1 cellular context compared by ENCODE assay signal in the genomic region with DNA sequence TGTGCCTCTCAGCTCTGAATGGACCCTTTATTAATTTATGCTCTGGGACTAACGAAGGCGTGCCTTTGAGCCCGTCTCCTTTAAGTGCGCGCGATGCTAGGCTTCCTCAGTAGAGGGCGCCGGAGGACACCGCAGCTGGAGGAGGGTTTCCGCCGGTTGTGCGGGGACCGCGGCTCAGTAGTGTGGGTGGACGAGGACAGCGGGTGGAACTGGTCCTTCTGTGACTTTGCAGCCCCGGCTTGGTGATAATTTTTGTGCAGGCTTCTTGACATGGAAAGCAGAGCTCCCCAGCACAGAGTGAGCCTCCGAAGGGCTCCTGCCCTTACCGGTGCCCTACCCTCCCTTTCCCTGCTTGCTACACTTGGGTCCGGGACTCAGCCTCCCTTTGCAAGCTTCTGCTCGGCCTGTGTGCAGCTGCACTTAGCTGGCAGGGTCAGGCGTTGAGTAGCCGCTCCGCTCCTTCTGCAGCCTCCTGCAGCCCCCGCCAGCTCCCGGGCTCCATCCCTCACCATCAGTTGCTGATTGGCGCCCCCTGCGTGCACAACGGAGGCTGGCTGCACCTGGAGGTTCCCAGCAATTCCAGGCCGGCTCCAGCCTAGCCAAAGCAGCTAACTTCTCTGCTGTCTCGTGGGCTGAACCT.
TF ChIP-seq lines count a peak whose summit lies in the region.

No MANE protein-coding gene starts in this region.

TF ChIP-seq in HEK293, 187 proteins besides CTCF, POLR2A, EP300 and RAD21 (continued from another document):
- TF ChIP-seq, protein P1, sequence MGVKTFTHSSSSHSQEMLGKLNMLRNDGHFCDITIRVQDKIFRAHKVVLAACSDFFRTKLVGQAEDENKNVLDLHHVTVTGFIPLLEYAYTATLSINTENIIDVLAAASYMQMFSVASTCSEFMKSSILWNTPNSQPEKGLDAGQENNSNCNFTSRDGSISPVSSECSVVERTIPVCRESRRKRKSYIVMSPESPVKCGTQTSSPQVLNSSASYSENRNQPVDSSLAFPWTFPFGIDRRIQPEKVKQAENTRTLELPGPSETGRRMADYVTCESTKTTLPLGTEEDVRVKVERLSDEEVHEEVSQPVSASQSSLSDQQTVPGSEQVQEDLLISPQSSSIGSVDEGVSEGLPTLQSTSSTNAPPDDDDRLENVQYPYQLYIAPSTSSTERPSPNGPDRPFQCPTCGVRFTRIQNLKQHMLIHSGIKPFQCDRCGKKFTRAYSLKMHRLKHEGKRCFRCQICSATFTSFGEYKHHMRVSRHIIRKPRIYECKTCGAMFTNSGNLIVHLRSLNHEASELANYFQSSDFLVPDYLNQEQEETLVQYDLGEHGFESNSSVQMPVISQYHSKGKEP (tag by site-specific recombination; IDR thresholded peaks at IDR 0.05), result no peak
- peak; percentile 24 for TF ChIP-seq ZNF654 (tag by site-specific recombination; IDR thresholded peaks at IDR 0.05; ENCODE audit: low read depth)
- no peak for TF ChIP-seq ZNF292 (tag by site-specific recombination; IDR thresholded peaks at IDR 0.05; ENCODE audit: borderline replicate concordance, low read depth)
- no peak for TF ChIP-seq ZNF121 (tag by site-specific recombination; IDR thresholded peaks at IDR 0.05)
- TF ChIP-seq ZNF394 (tag by site-specific recombination; IDR thresholded peaks at IDR 0.05; ENCODE audit: borderline replicate concordance), result no peak
- TF ChIP-seq KLF10 (tag by site-specific recombination; IDR thresholded peaks at IDR 0.05), result no peak
- peak; percentile 75 for TF ChIP-seq ZNF335 (tag by site-specific recombination; conservative IDR thresholded peaks at IDR 0.05)
- TF ChIP-seq ZIC2 (tag by site-specific recombination; IDR thresholded peaks at IDR 0.05), result no peak
- TF ChIP-seq ZNF416 (tag by site-specific recombination; IDR thresholded peaks at IDR 0.05), result no peak
- no peak for TF ChIP-seq ZNF514 (tag by site-specific recombination; IDR thresholded peaks at IDR 0.05)
- TF ChIP-seq ZNF146 (tag by site-specific recombination; IDR thresholded peaks at IDR 0.05), result no peak
- TF ChIP-seq ZSCAN23 (tag by site-specific recombination; IDR thresholded peaks at IDR 0.05), result no peak
- TF ChIP-seq SCRT1 (tag by site-specific recombination; IDR thresholded peaks at IDR 0.05; ENCODE audit: borderline replicate concordance), result no peak
- no peak for TF ChIP-seq SETDB1 (IDR thresholded peaks at IDR 0.05; ENCODE audit: insufficient read length, low read length)
TF ChIP-seq in HEK293: peak in this region for 20.
